In genomic region chr15:90883526-90883931, GRCh38 we compare ENCODE assay signal across 1 cellular context.
TF ChIP-seq lines count a peak whose summit lies in the region.

No MANE protein-coding gene starts in this region.

TF ChIP-seq in HepG2, 621 proteins besides CTCF, POLR2A, EP300 and RAD21 (continued from another document):
- TF ChIP-seq MYPOP (CRISPR knock-in tag; IDR thresholded peaks at IDR 0.05), result no peak
- peak; percentile 82 for TF ChIP-seq ZFX (CRISPR knock-in tag; IDR thresholded peaks at IDR 0.05; ENCODE audit: low read depth)
- TF ChIP-seq KAT2B (IDR thresholded peaks at IDR 0.05; ENCODE audit: borderline replicate concordance, low read depth, low read length), result no peak
- TF ChIP-seq ZNF30 (CRISPR knock-in tag; IDR thresholded peaks at IDR 0.05), result no peak
- no peak for TF ChIP-seq ZNF460 (CRISPR knock-in tag; IDR thresholded peaks at IDR 0.05; ENCODE audit: borderline replicate concordance)
- no peak for TF ChIP-seq PHF5A (CRISPR knock-in tag; IDR thresholded peaks at IDR 0.05; ENCODE audit: low read depth, unreplicated experiment)
- 0 out of 2 replicates have a peak, but pooled peaks have one; percentile 46 for TF ChIP-seq NR2F6 (IDR thresholded peaks at IDR 0.05)
- 0 out of 2 replicates have a peak, but pooled peaks have one; percentile 23 for TF ChIP-seq NR2F6 (CRISPR knock-in tag; IDR thresholded peaks at IDR 0.05)
- TF ChIP-seq HNF4G (IDR thresholded peaks at IDR 0.05; ENCODE audit: borderline replicate concordance, low read depth, low read length), result peak; percentile 78
- TF ChIP-seq HNF4G (CRISPR knock-in tag; IDR thresholded peaks at IDR 0.05; ENCODE audit: borderline replicate concordance, low read depth), result no peak
- no peak for TF ChIP-seq GZF1 (CRISPR knock-in tag; IDR thresholded peaks at IDR 0.05)
- TF ChIP-seq CHCHD3 (CRISPR knock-in tag; IDR thresholded peaks at IDR 0.05), result no peak
- TF ChIP-seq FOSL2 (CRISPR knock-in tag; IDR thresholded peaks at IDR 0.05), result peak; percentile 28; the same call in 1 of the 2 replicates
- TF ChIP-seq HNF4A (CRISPR knock-in tag; IDR thresholded peaks at IDR 0.05), result peak; percentile 83
- TF ChIP-seq SMAD9 (CRISPR knock-in tag; IDR thresholded peaks at IDR 0.05), result no peak
- no peak for TF ChIP-seq CENPBD1 (CRISPR knock-in tag; IDR thresholded peaks at IDR 0.05; ENCODE audit: borderline replicate concordance, low read depth)
- TF ChIP-seq SKI (IDR thresholded peaks at IDR 0.05; ENCODE audit: partially characterized antibody), result no peak
- TF ChIP-seq ELF1 (CRISPR knock-in tag; IDR thresholded peaks at IDR 0.05), result no peak
- TF ChIP-seq STAT5B (CRISPR knock-in tag; IDR thresholded peaks at IDR 0.05), result no peak
- no peak for TF ChIP-seq ESRRA (CRISPR knock-in tag; IDR thresholded peaks at IDR 0.05; ENCODE audit: low read depth)
- TF ChIP-seq NR0B2 (CRISPR knock-in tag; IDR thresholded peaks at IDR 0.05), result no peak
- TF ChIP-seq ZFP36 (IDR thresholded peaks at IDR 0.05; ENCODE audit: borderline replicate concordance, low read depth, low read length, partially characterized antibody), result no peak
- TF ChIP-seq GLMP (CRISPR knock-in tag; IDR thresholded peaks at IDR 0.05; ENCODE audit: borderline replicate concordance), result no peak
- TF ChIP-seq NFATC3 (CRISPR knock-in tag; IDR thresholded peaks at IDR 0.05), result no peak
- TF ChIP-seq ZNF44 (CRISPR knock-in tag; IDR thresholded peaks at IDR 0.05), result no peak
- TF ChIP-seq ZNF512B (CRISPR knock-in tag; IDR thresholded peaks at IDR 0.05; ENCODE audit: borderline replicate concordance), result no peak
- no peak for TF ChIP-seq E2F1 (CRISPR knock-in tag; IDR thresholded peaks at IDR 0.05)
- no peak for TF ChIP-seq HIVEP1 (CRISPR knock-in tag; IDR thresholded peaks at IDR 0.05)
- no peak for TF ChIP-seq KDM5B (CRISPR knock-in tag; IDR thresholded peaks at IDR 0.05; ENCODE audit: borderline replicate concordance)
- no peak for TF ChIP-seq FIP1L1 (IDR thresholded peaks at IDR 0.05; ENCODE audit: borderline replicate concordance, insufficient read depth, low read depth, low read length)
- no peak for TF ChIP-seq SCMH1 (CRISPR knock-in tag; IDR thresholded peaks at IDR 0.05; ENCODE audit: borderline replicate concordance)
- peak; percentile 27; the same call in 1 of the 2 replicates for TF ChIP-seq KDM2A (CRISPR knock-in tag; IDR thresholded peaks at IDR 0.05; ENCODE audit: borderline replicate concordance, low read depth)
- no peak for TF ChIP-seq ZBTB37 (CRISPR knock-in tag; IDR thresholded peaks at IDR 0.05)
- no peak for TF ChIP-seq ZNF292 (CRISPR knock-in tag; IDR thresholded peaks at IDR 0.05; ENCODE audit: borderline replicate concordance, low read depth)
- TF ChIP-seq KAT7 (CRISPR knock-in tag; IDR thresholded peaks at IDR 0.05; ENCODE audit: borderline replicate concordance), result no peak
